16 cellular contexts compared by ENCODE assay signal in genomic region chr6:43986177-43986825, GRCh38.
DNase-seq lines count a peak whose midpoint lies in the region; ATAC-seq, FAIRE-seq and TF ChIP-seq lines count a peak whose summit lies in the region.
"Had no signal": no experiment of that assay in that cellular context is flagged by ENCODE, and none has a peak within 500 bp of the region (broad histone marks: within the 10 kb centered on the region; RNA-seq: fewer than 3 reads in every experiment).

No MANE protein-coding gene starts in this region.

- no peak overlapping the region for H3K27ac Mint-ChIP-seq in natural killer cell treated with Interleukin-12 subunit alpha and Interleukin-12 subunit beta and Interleukin-15 and Interleukin-18, amount 100 ng/mL, for 72 hours
- H3K27ac Mint-ChIP-seq in natural killer cell = no peak overlapping the region
- H3K27ac Mint-ChIP-seq: CD8-positive, alpha-beta T cell had no signal

- H3K36me3 ChIP-seq in HepG2 (replicated peaks in 1 of 2; ENCODE audit: control insufficient read depth in 1 of 2, insufficient read depth in 2 of 2, low read length in 2 of 2) = no peaks in the 10 kb centered on the region
- no peaks in the 10 kb centered on the region for H3K36me3 ChIP-seq in upper lobe of right lung
- H3K36me3 ChIP-seq: SJSA1 had no signal

- peak overlapping the region; percentile 24; the same call in 1 of the 2 replicates for H3K4me2 ChIP-seq in HepG2 (ENCODE audit: low read depth, low read length)

- intact Hi-C loops in natural killer cell (cut with micrococcal nuclease) (no loop called here), HepG2 (cut with micrococcal nuclease; ENCODE audit: unreplicated experiment) (no loop called here), upper lobe of right lung (cut with DNase I) (no loop called here)

- no peaks in the 10 kb centered on the region for H3K4me1 Mint-ChIP-seq in natural killer cell treated with Interleukin-12 subunit alpha and Interleukin-12 subunit beta and Interleukin-15 and Interleukin-18, amount 100 ng/mL, for 72 hours (ENCODE audit: low read depth in 2 of 2)
- no peaks in the 10 kb centered on the region for H3K4me1 Mint-ChIP-seq in natural killer cell

- no peak overlapping the region for H3K27ac ChIP-seq in HepG2 (ENCODE audit: extremely low read length, insufficient read depth, low read length)
- H3K27ac ChIP-seq in upper lobe of right lung = no peak overlapping the region
- H3K27ac ChIP-seq: SJSA1 had no signal

- POLR2A ChIA-PET in HepG2 (lab: Yijun Ruan, JAX) = no interaction called here

- no peaks in the 10 kb centered on the region for H3K36me3 Mint-ChIP-seq in natural killer cell treated with Interleukin-12 subunit alpha and Interleukin-12 subunit beta and Interleukin-15 and Interleukin-18, amount 100 ng/mL, for 72 hours
- no peaks in the 10 kb centered on the region for H3K36me3 Mint-ChIP-seq in natural killer cell
- H3K36me3 Mint-ChIP-seq: CD8-positive, alpha-beta T cell had no signal

- H3K9me3 ChIP-seq in HepG2 (ENCODE audit: low read length) = no peaks in the 10 kb centered on the region
- H3K9me3 ChIP-seq in upper lobe of right lung = no peaks in the 10 kb centered on the region
- H3K9me3 ChIP-seq: SJSA1 had no signal

- ATAC-seq in natural killer cell treated with Interleukin-12 subunit alpha and Interleukin-12 subunit beta and Interleukin-15 and Interleukin-18, amount 100 ng/mL, for 72 hours = no peak
- ATAC-seq in natural killer cell = no peak
- no peak for ATAC-seq in HepG2
- ATAC-seq in upper lobe of right lung = no peak
- ATAC-seq: CD8-positive, alpha-beta T cell had no signal

- TF ChIP-seq CTCF in natural killer cell (IDR thresholded peaks at IDR 0.05) = no peak
- TF ChIP-seq CTCF in HepG2 (CRISPR knock-in tag; IDR thresholded peaks at IDR 0.05) = no peak
- TF ChIP-seq CTCF in upper lobe of right lung (IDR thresholded peaks at IDR 0.05) = no peak

- 50% methylated on average over 2 of the region's 7 CpGs for WGBS in HepG2 (ENCODE audit: low lambda C conversion rate)

- no peak overlapping the region for H2AFZ ChIP-seq in HepG2 (ENCODE audit: low read length)

- H3K9me3 Mint-ChIP-seq in natural killer cell treated with Interleukin-12 subunit alpha and Interleukin-12 subunit beta and Interleukin-15 and Interleukin-18, amount 100 ng/mL, for 72 hours = no peaks in the 10 kb centered on the region
- H3K9me3 Mint-ChIP-seq in natural killer cell = no peaks in the 10 kb centered on the region
- H3K9me3 Mint-ChIP-seq: CD8-positive, alpha-beta T cell had no signal

- H4K20me1 ChIP-seq in HepG2 (ENCODE audit: insufficient read depth, low read length) = no peaks in the 10 kb centered on the region

- no peaks in the 10 kb centered on the region for H3K79me2 ChIP-seq in HepG2 (ENCODE audit: insufficient read depth, low read length)

- H3K4me1 ChIP-seq in HepG2 (ENCODE audit: insufficient read depth, low read length) (peaks cover 92% of the 10 kb centered on the region), upper lobe of right lung (no peaks in the 10 kb centered on the region)

- TF ChIP-seq POLR2A in HepG2 (IDR thresholded peaks at IDR 0.05; ENCODE audit: insufficient read depth in 1 of 2, low read depth in 2 of 2, low read length in 2 of 2) = no peak

- H3K27me3 ChIP-seq in HepG2 (ENCODE audit: control insufficient read depth in 1 of 2, insufficient read depth in 2 of 2, low read length in 2 of 2) = peaks cover 21 to 73% of the 10 kb centered on the region in 2 experiments
- no peaks in the 10 kb centered on the region for H3K27me3 ChIP-seq in upper lobe of right lung
- H3K27me3 ChIP-seq: SJSA1 had no signal

- H3K9ac ChIP-seq in HepG2 (ENCODE audit: insufficient read depth, low read depth, low read length) = no peak overlapping the region

- no peak overlapping the region for H3K4me3 Mint-ChIP-seq in natural killer cell treated with Interleukin-12 subunit alpha and Interleukin-12 subunit beta and Interleukin-15 and Interleukin-18, amount 100 ng/mL, for 72 hours
- no peak overlapping the region for H3K4me3 Mint-ChIP-seq in natural killer cell
- H3K4me3 Mint-ChIP-seq: CD8-positive, alpha-beta T cell had no signal

- peaks cover 9 to 16% of the 10 kb centered on the region in 2 donors for H3K27me3 Mint-ChIP-seq in natural killer cell treated with Interleukin-12 subunit alpha and Interleukin-12 subunit beta and Interleukin-15 and Interleukin-18, amount 100 ng/mL, for 72 hours
- peaks cover 0 to 6% of the 10 kb centered on the region in 2 donors for H3K27me3 Mint-ChIP-seq in natural killer cell (ENCODE audit: low read depth in 2 of 2)

- TF ChIP-seq EP300 in HepG2 (IDR thresholded peaks at IDR 0.05; ENCODE audit: low read depth in 2 of 2, low read length in 2 of 2) (no peak), HepG2 (CRISPR knock-in tag; IDR thresholded peaks at IDR 0.05; ENCODE audit: borderline replicate concordance) (no peak)

- BruUV-seq in HepG2 (replicated peaks; lab: Mats Ljungman, UMichigan) = no TSS peak

- DNase-seq in natural killer cell treated with Interleukin-12 subunit alpha and Interleukin-12 subunit beta and Interleukin-15 and Interleukin-18, amount 100 ng/mL, for 72 hours (ENCODE audit: low spot score) = peak; percentile 20
- DNase-seq in natural killer cell (no peak), OCI-M1 (lab: John Stamatoyannopoulos, UW) (peak; percentile 75), HepG2 (ENCODE audit: low spot score) (no peak), upper lobe of right lung (peak; percentile 40), SK-N-DZ (ENCODE audit: low spot score) (no peak), COLO829 (ENCODE audit: low spot score) (no peak)
- no peak for DNase-seq in activated naive CD4-positive, alpha-beta T cell (lab: John Stamatoyannopoulos, UW)
- DNase-seq: CD8-positive, alpha-beta T cell; Karpas-422; NCI-H1417 treated with DMSO at 0.1 percent for 48 hours; NCI-H2081 treated with DMSO at 0.1 percent for 48 hours; NCI-H446; RPMI8226 had no signal

- no peak for FAIRE-seq in HepG2 (lab: Jason Lieb, UNC)
- FAIRE-seq: H54 had no signal

- CTCF ChIA-PET in HepG2 (lab: Yijun Ruan, JAX; ENCODE audit: low intra/inter-chr PET ratio, low total read pairs) = no interaction called here

- no peak for TF ChIP-seq RAD21 in HepG2 (CRISPR knock-in tag; IDR thresholded peaks at IDR 0.05)

- H3K4me3 ChIP-seq in HepG2 (replicated peaks in 1 of 3; ENCODE audit: insufficient read depth in 1 of 3, low read depth in 2 of 3, low read length in 3 of 3) (peak overlapping the region in 1 of 3 experiments; percentile 20; a peak in 1 of 6 replicates), upper lobe of right lung (no peak overlapping the region)
- H3K4me3 ChIP-seq: SJSA1 had no signal

- in situ Hi-C loops in HepG2 (cut with HindIII; ENCODE audit: extremely low pct_ligation_motif_present, low pct_unique_long_range_greater_than_20kb) = no loop called here

TF ChIP-seq in HepG2, 621 proteins besides CTCF, POLR2A, EP300 and RAD21:
- no peak for TF ChIP-seq EEA1 (CRISPR knock-in tag; IDR thresholded peaks at IDR 0.05; ENCODE audit: borderline replicate concordance)
- TF ChIP-seq ZNF326 (CRISPR knock-in tag; IDR thresholded peaks at IDR 0.05; ENCODE audit: borderline replicate concordance) = no peak
- 0 out of 2 replicates have a peak, but pooled peaks have one; percentile 37 for TF ChIP-seq ZNF253 (CRISPR knock-in tag; IDR thresholded peaks at IDR 0.05; ENCODE audit: borderline replicate concordance)
- peak; percentile 49; the same call in 1 of the 2 replicates for TF ChIP-seq ZNF652 (CRISPR knock-in tag; IDR thresholded peaks at IDR 0.05; ENCODE audit: borderline replicate concordance, low read depth)
- TF ChIP-seq ZC3H4 (CRISPR knock-in tag; IDR thresholded peaks at IDR 0.05; ENCODE audit: borderline replicate concordance) = no peak
- TF ChIP-seq MLXIP (CRISPR knock-in tag; IDR thresholded peaks at IDR 0.05; ENCODE audit: borderline replicate concordance) = no peak
- TF ChIP-seq PAWR (CRISPR knock-in tag; IDR thresholded peaks at IDR 0.05; ENCODE audit: borderline replicate concordance) = no peak
- TF ChIP-seq ZNF572 (CRISPR knock-in tag; IDR thresholded peaks at IDR 0.05) = 0 out of 2 replicates have a peak, but pooled peaks have one; percentile 35
- no peak for TF ChIP-seq REXO4 (CRISPR knock-in tag; IDR thresholded peaks at IDR 0.05; ENCODE audit: borderline replicate concordance)
- TF ChIP-seq POLR2AphosphoS2 (IDR thresholded peaks at IDR 0.05; ENCODE audit: low read depth, low read length) = no peak
- TF ChIP-seq CHCHD3 (CRISPR knock-in tag; IDR thresholded peaks at IDR 0.05) = no peak
- no peak for TF ChIP-seq ZNF7 (CRISPR knock-in tag; IDR thresholded peaks at IDR 0.05)
- TF ChIP-seq SMC3 (IDR thresholded peaks at IDR 0.05; ENCODE audit: low read length) = no peak
- TF ChIP-seq ZNF501 (CRISPR knock-in tag; IDR thresholded peaks at IDR 0.05) = 0 out of 2 replicates have a peak, but pooled peaks have one; percentile 44
- no peak for TF ChIP-seq ZNF614 (CRISPR knock-in tag; IDR thresholded peaks at IDR 0.05; ENCODE audit: borderline replicate concordance)
- TF ChIP-seq CEBPG (CRISPR knock-in tag; IDR thresholded peaks at IDR 0.05) = no peak
- no peak for TF ChIP-seq THAP8 (CRISPR knock-in tag; IDR thresholded peaks at IDR 0.05; ENCODE audit: borderline replicate concordance)
TF ChIP-seq in HepG2: peak in this region for 4.

Comparison
In these comparisons a context has a peak if more than half of its experiments do, and no peak if none do; other contexts are left out.
1. DNase-seq: peak in natural killer cell treated with Interleukin-12 subunit alpha and Interleukin-12 subunit beta and Interleukin-15 and Interleukin-18, amount 100 ng/mL, for 72 hours (single experiment), OCI-M1 (single experiment) and upper lobe of right lung (single experiment); none in natural killer cell (single experiment), HepG2 (single experiment), SK-N-DZ (single experiment), activated naive CD4-positive, alpha-beta T cell (0 of 4) and COLO829 (single experiment).